29 cellular contexts compared by ENCODE assay signal in the genomic region with DNA sequence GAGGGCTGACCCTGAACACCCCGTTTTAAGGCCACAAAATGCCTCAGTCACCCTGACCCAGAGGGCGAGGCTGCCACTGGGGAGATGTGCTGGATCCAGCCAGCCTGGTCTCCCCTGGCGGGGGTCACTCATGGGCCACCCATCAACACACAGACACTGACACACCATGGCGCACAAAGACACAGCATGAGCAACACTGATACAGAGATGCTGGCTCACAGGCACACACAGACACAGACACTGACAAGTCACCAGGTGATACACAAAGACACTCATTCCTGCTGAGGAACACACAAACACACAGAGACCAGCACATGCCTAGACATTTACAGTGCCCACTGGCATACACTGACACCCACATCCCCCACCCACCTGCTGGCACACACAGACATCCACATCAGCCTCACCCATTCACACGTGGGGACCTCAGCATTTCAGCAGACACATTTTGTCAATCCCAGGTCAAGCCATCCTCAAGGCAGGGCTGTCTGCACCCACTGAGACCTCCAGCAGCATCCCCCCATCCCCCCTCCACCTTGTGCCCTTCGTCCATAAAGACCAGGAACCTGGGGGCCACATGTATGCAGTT.
"Had no signal": no experiment of that assay in that cellular context is flagged by ENCODE, and none has a peak within 500 bp of the region (broad histone marks: within the 10 kb centered on the region; RNA-seq: fewer than 3 reads in every experiment).

No MANE protein-coding gene starts in this region.

- H3K4me3 ChIP-seq: esophagus squamous epithelium, left lung, lung, mucosa of descending colon, pancreas, psoas muscle, suprapubic skin, tibial artery, upper lobe of right lung had no signal

- H3K36me3 ChIP-seq: esophagus squamous epithelium, left lung, pancreas, suprapubic skin, tibial artery, upper lobe of right lung had no signal

- H3K27me3 ChIP-seq: esophagus squamous epithelium, pancreas, suprapubic skin, tibial artery, upper lobe of right lung had no signal

- H3K4me1 Mint-ChIP-seq: brain, nephron had no signal

- H3K9me3 ChIP-seq: esophagus squamous epithelium, left lung, mucosa of descending colon, pancreas, psoas muscle, suprapubic skin, tibial artery, upper lobe of right lung had no signal

- DNase-seq: activated B cell treated with CpG ODN at 0.5 μM for 24 hours; activated CD4-positive, alpha-beta T cell treated with anti-CD3 and anti-CD28 coated beads, Interleukin-2, amount 50 U/mL, for 48 hours; activated CD8-positive, alpha-beta memory T cell treated with anti-CD3 and anti-CD28 coated beads for 24 hours; activated effector memory CD4-positive, alpha-beta T cell treated with Interleukin-2 at 50 U/mL for 16 hours; activated naive CD4-positive, alpha-beta T cell treated with Interleukin-2 at 50 U/mL for 16 hours; anterior cingulate cortex; caudate nucleus; dermis blood vessel endothelial cell; effector CD4-positive, alpha-beta T cell; esophagus squamous epithelium; foreskin melanocyte; kidney glomerular epithelial cell; left lung; mucosa of descending colon; pancreas; stimulated activated CD4-positive, alpha-beta T cell treated with anti-CD3 and anti-CD28 coated beads, Interleukin-15, amount 100 ng/mL, for 24 hours; stimulated activated CD4-positive, alpha-beta T cell treated with anti-CD3 and anti-CD28 coated beads, Interleukin-2, amount 100 ng/mL, for 24 hours; stimulated activated naive CD4-positive, alpha-beta T cell; T-helper 17 cell; T1000; tibial artery; upper lobe of right lung had no signal

- H3K4me3 Mint-ChIP-seq: activated B cell treated with CpG ODN at 0.5 μM for 24 hours; activated naive CD8-positive, alpha-beta T cell; brain; nephron; T-helper 17 cell had no signal

- ATAC-seq: left lung, mucosa of descending colon, pancreas, psoas muscle, T-helper 17 cell, upper lobe of right lung had no signal

- H3K27ac Mint-ChIP-seq: activated B cell treated with CpG ODN at 0.5 μM for 24 hours; activated naive CD8-positive, alpha-beta T cell; nephron; T-helper 17 cell had no signal

- H3K9me3 Mint-ChIP-seq: activated B cell treated with CpG ODN at 0.5 μM for 24 hours, brain, nephron had no signal

- H3K27me3 Mint-ChIP-seq: activated B cell treated with CpG ODN at 0.5 μM for 24 hours; activated naive CD8-positive, alpha-beta T cell had no signal

- H3K27ac ChIP-seq: epithelial cell of prostate, left lung, pancreas, psoas muscle, suprapubic skin, tibial artery, upper lobe of right lung had no signal

- H3K36me3 Mint-ChIP-seq: activated naive CD8-positive, alpha-beta T cell had no signal
